In the genomic region with DNA sequence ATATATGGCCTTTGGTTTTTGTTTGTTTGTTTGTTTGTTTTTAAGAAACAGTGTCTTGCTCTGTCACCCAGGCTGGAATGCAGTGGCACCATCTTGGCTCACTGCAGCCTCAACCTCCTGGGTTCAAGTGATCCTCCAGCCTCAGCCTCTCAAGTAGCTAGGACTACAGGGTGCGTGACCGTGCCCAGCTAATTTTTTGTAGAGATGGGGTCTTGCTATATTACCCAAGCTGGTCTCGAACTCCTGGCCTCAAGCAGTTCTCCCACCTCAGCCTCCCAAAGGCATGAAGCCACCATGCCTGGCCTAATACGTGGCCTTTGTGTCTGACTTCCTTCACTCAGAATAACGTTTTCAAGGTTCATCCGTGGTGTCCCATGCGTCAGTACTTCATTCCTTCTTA, we compare ENCODE assay signal across 14 cellular contexts. TPM values are rescaled to one million over a fixed set of nuclear protein-coding genes. Genes with fewer than 3 reads are reported as not detected.
DNase-seq lines count a peak whose midpoint lies in the region; TF ChIP-seq lines count a peak whose summit lies in the region.
"Not testable (repeated sequence)": the region's sequence is repeated elsewhere in the genome, so short reads cannot be mapped to it uniquely, and the experiment has no call there.
"Had no signal": no experiment of that assay in that cellular context is flagged by ENCODE, and none has a peak within 500 bp of the region (broad histone marks: within the 10 kb centered on the region; RNA-seq: fewer than 3 reads in every experiment).

No MANE protein-coding gene starts in this region.

- not testable (repeated sequence) for H3K4me3 ChIP-seq in colonic mucosa, dorsolateral prefrontal cortex, spleen

- not testable (repeated sequence) for H3K4me1 ChIP-seq in colonic mucosa
- peaks cover 0 to 14% (median 2%) of the 10 kb centered on the region in 6 donors for H3K4me1 ChIP-seq in spleen

- DNase-seq in colonic mucosa = not testable (repeated sequence)
- DNase-seq in dorsolateral prefrontal cortex = peak in 2 of 10 donors; percentile 16
- peak; percentile 27 for DNase-seq in islet precursor cell
- peak; percentile 25 for DNase-seq in posterior vena cava (ENCODE audit: low spot score)
- peak; percentile 15 for DNase-seq in spleen

- not testable (repeated sequence) for H3K9ac ChIP-seq in colonic mucosa (ENCODE audit: low read depth in 2 of 2, low read length in 2 of 2)

- H3K36me3 ChIP-seq in colonic mucosa = not testable (repeated sequence)
- peaks cover under 1 to 33% (median 18%) of the 10 kb centered on the region in 6 donors for H3K36me3 ChIP-seq in spleen

- intact Hi-C loops in colonic mucosa (cut with DNase I); dorsolateral prefrontal cortex (cut with DNase I); spleen (cut with DNase I; ENCODE audit: low total_unique reads): not testable (repeated sequence)
- intact Hi-C loops in posterior vena cava (cut with DNase I) = loop anchor here in 1 of 2 donors (2.0 kb wide), 1 partner anchor 72 kb away; no protein-coding TSS in a partner anchor

- H3K9me3 ChIP-seq in colonic mucosa, spleen: not testable (repeated sequence)

- TF ChIP-seq CTCF in colonic mucosa (IDR thresholded peaks at IDR 0.05); dorsolateral prefrontal cortex (IDR thresholded peaks at IDR 0.05 in 54 of 56, conservative IDR thresholded peaks at IDR 0.05 in 2 of 56; ENCODE audit: low read depth in 1 of 56, partially characterized antibody in 56 of 56); spleen (IDR thresholded peaks at IDR 0.05 in 8 of 11, conservative IDR thresholded peaks at IDR 0.05 in 3 of 11): not testable (repeated sequence)

- TF ChIP-seq POLR2A in spleen (IDR thresholded peaks at IDR 0.05) = not testable (repeated sequence)

- H3K27me3 ChIP-seq in colonic mucosa; dorsolateral prefrontal cortex; spleen (replicated peaks in 1 of 7): not testable (repeated sequence)

- WGBS in spleen, 5 donors = 91 to 96% (median 95%) methylated on average over 7 of the region's 7 CpGs

- peak overlapping the region; percentile 28 for H3K27ac ChIP-seq in colonic mucosa
- H3K27ac ChIP-seq in dorsolateral prefrontal cortex = peak overlapping the region in 36 of 59 donors; percentile 12 to 84 (median 72)
- H3K27ac ChIP-seq in spleen = peak overlapping the region in 3 of 8 donors; percentile 45 to 60 (median 55)

RNA-seq across cellular contexts. Expression of a gene that starts 9.4 kb away (rescaled TPM):
- total RNA-seq in colonic mucosa (under 1 TPM in 1 of 2 donors, not detected in 1; 0.10 TPM), dorsolateral prefrontal cortex (100 to 1,000 TPM in 66 of 120 experiments, 10 to 100 TPM in 54; 11.2 to 509 (median 107) TPM), posterior vena cava (under 1 TPM in 1 of 2 donors, not detected in 1; 0.19 TPM), spleen (under 1 TPM in 5 of 7 donors, not detected in 2; 0.13 to 0.59 (median 0.36) TPM)
- under 1 TPM; 0.03 to 0.17 (median 0.13) TPM for polyA plus RNA-seq in spleen
- total RNA-seq: A172; A673; Calu3; CD4-positive, alpha-beta memory T cell; Daoy; G401; H4; H9 had no signal
- polyA plus RNA-seq: BJ; CD4-positive, alpha-beta memory T cell had no signal

RNA-seq across cellular contexts. Expression of a gene that starts 28.8 kb away (rescaled TPM):
- total RNA-seq in colonic mucosa (100 to 1,000 TPM; 206 to 261 TPM), dorsolateral prefrontal cortex (100 to 1,000 TPM; 146 to 408 (median 218) TPM), posterior vena cava (10 to 100 TPM; 73.5 to 75.0 TPM), spleen (100 to 1,000 TPM; 219 to 310 (median 291) TPM)
- polyA plus RNA-seq in spleen = 100 to 1,000 TPM; 102 to 168 (median 123) TPM

Comparison
In these comparisons a context has a peak if more than half of its experiments do, and no peak if none do; other contexts are left out.
1. RNA of a gene that starts 9.4 kb away (total RNA-seq): 11.2 to 509 TPM in dorsolateral prefrontal cortex; 0.13 to 0.59 TPM in spleen, 0.19 TPM in posterior vena cava and 0.10 TPM in colonic mucosa; every median in the first group is over 4 times any median in the second.